1 cellular context compared by ENCODE assay signal in genomic region chr3:32405711-32406323, GRCh38.
TF ChIP-seq lines count a peak whose summit lies in the region.

No MANE protein-coding gene starts in this region.

TF ChIP-seq in WTC11, 78 proteins besides CTCF, POLR2A, EP300 and RAD21 (continued from another document):
- TF ChIP-seq PRDM15 (CRISPR knock-in tag; IDR thresholded peaks at IDR 0.05) (no peak), GABPB1 (CRISPR knock-in tag; IDR thresholded peaks at IDR 0.05) (no peak), SOX15 (CRISPR knock-in tag; IDR thresholded peaks at IDR 0.05) (no peak), E2F1 (CRISPR knock-in tag; IDR thresholded peaks at IDR 0.05) (no peak)
